In genomic region chr5:125210241-125210947, GRCh38 we compare ENCODE assay signal across 17 cellular contexts.
"Had no signal": no experiment of that assay in that cellular context is flagged by ENCODE, and none has a peak within 500 bp of the region (broad histone marks: within the 10 kb centered on the region; RNA-seq: fewer than 3 reads in every experiment).

No MANE protein-coding gene starts in this region.

- H3K27ac ChIP-seq: brain microvascular endothelial cell, esophagus muscularis mucosa, left lung, ovary, upper lobe of right lung had no signal

- H3K27me3 ChIP-seq: brain microvascular endothelial cell, esophagus muscularis mucosa, ovary, upper lobe of right lung had no signal

- H3K4me1 Mint-ChIP-seq: activated naive CD4-positive, alpha-beta T cell treated with anti-CD3 and anti-CD28 coated beads, Interleukin-2, amount 10 ng/mL, durations not matched to agents 7 days and 5 days; T-helper 17 cell had no signal

- H3K4me1 ChIP-seq: esophagus muscularis mucosa, left lung, upper lobe of right lung had no signal

- H3K4me3 Mint-ChIP-seq: activated naive CD4-positive, alpha-beta T cell treated with anti-CD3 and anti-CD28 coated beads, Interleukin-2, amount 10 ng/mL, durations not matched to agents 7 days and 5 days; neural crest cell; stimulated activated naive CD8-positive, alpha-beta T cell treated with anti-CD3 and anti-CD28 coated beads, Interleukin-15, Interleukin-2, amounts not matched to agents 100 ng/mL and 50 ng/mL, for 24 hours; T-helper 17 cell had no signal

- H3K36me3 Mint-ChIP-seq: activated naive CD4-positive, alpha-beta T cell treated with anti-CD3 and anti-CD28 coated beads, Interleukin-2, amount 10 ng/mL, durations not matched to agents 7 days and 5 days had no signal

- H3K27me3 Mint-ChIP-seq: activated naive CD4-positive, alpha-beta T cell treated with anti-CD3 and anti-CD28 coated beads, Interleukin-2, amount 10 ng/mL, durations not matched to agents 7 days and 5 days; stimulated activated naive CD8-positive, alpha-beta T cell treated with anti-CD3 and anti-CD28 coated beads, Interleukin-15, Interleukin-2, amounts not matched to agents 100 ng/mL and 50 ng/mL, for 24 hours; T-helper 17 cell had no signal

- ATAC-seq: activated CD4-positive, CD25-positive, alpha-beta regulatory T cell treated with anti-CD3 and anti-CD28 coated beads, Interleukin-2, amount 50 U/mL, for 24 hours; left lung; T-helper 17 cell; upper lobe of right lung had no signal

- FAIRE-seq: TTC549 had no signal

- H3K27ac Mint-ChIP-seq: activated naive CD4-positive, alpha-beta T cell treated with anti-CD3 and anti-CD28 coated beads, Interleukin-2, amount 10 ng/mL, durations not matched to agents 7 days and 5 days; activated T-helper 2 cell treated with anti-CD3 and anti-CD28 coated beads, Interferon-gamma antibody, Interleukin-2, Interleukin-4, amounts not matched to agents 10 μg/mL and 5 μg/mL and 100 μg/mL, durations not matched to agents 14 hours and 24 hours and 36 hours; stimulated activated naive CD8-positive, alpha-beta T cell treated with anti-CD3 and anti-CD28 coated beads, Interleukin-15, Interleukin-2, amounts not matched to agents 100 ng/mL and 50 ng/mL, for 24 hours; T-helper 17 cell had no signal

- H3K36me3 ChIP-seq: brain microvascular endothelial cell, esophagus muscularis mucosa, left lung, ovary, upper lobe of right lung had no signal

- H3K4me3 ChIP-seq: esophagus muscularis mucosa, left lung, ovary, upper lobe of right lung had no signal

- DNase-seq: activated naive CD4-positive, alpha-beta T cell treated with anti-CD3 and anti-CD28 coated beads, Interleukin-2, amount 10 ng/mL, durations not matched to agents 7 days and 5 days; amniotic stem cell; brain microvascular endothelial cell; dermis blood vessel endothelial cell; head of caudate nucleus; left lung; ovary; stimulated activated CD4-positive, alpha-beta T cell treated with anti-CD3 and anti-CD28 coated beads, Interleukin-15, amount 100 ng/mL, for 24 hours; stimulated activated CD4-positive, alpha-beta T cell treated with anti-CD3 and anti-CD28 coated beads, Interleukin-4, amount 100 ng/mL, for 24 hours; T-helper 17 cell; upper lobe of right lung had no signal

- H3K9me3 ChIP-seq: esophagus muscularis mucosa, left lung, ovary, upper lobe of right lung had no signal

- H3K9me3 Mint-ChIP-seq: activated naive CD4-positive, alpha-beta T cell treated with anti-CD3 and anti-CD28 coated beads, Interleukin-2, amount 10 ng/mL, durations not matched to agents 7 days and 5 days; activated T-helper 2 cell treated with anti-CD3 and anti-CD28 coated beads, Interferon-gamma antibody, Interleukin-2, Interleukin-4, amounts not matched to agents 10 μg/mL and 5 μg/mL and 100 μg/mL, durations not matched to agents 14 hours and 24 hours and 36 hours had no signal
